17 cellular contexts compared by ENCODE assay signal in the genomic region with DNA sequence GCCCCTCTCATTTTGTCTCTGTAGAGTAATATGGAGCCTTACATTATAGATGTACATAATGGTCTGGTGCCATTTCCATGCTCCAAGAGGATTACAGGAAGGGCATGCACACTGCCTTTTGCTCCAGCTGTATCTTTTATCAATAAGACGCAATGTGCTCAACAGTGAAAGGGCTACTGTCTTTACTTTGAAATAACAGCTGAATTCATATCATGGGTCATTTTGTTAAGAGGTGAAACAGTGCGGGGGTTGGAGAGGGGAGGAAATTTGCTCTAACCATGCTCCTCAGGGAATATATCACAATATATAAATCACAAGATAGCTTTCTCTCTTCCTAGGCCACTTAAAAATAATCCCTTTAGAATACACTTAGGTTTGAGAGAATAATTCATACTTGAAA.
"Had no signal": no experiment of that assay in that cellular context is flagged by ENCODE, and none has a peak within 500 bp of the region (broad histone marks: within the 10 kb centered on the region; RNA-seq: fewer than 3 reads in every experiment).

No MANE protein-coding gene starts in this region.

- H3K27me3 ChIP-seq: brain microvascular endothelial cell, esophagus squamous epithelium had no signal

- H3K9ac ChIP-seq: parathyroid adenoma had no signal

- DNase-seq: activated CD4-positive, alpha-beta T cell treated with anti-CD3 and anti-CD28 coated beads for 1 hour; activated CD4-positive, alpha-beta T cell treated with anti-CD3 and anti-CD28 coated beads, Interleukin-2, amount 50 U/mL, for 4 hours; activated naive CD4-positive, alpha-beta T cell treated with Interleukin-2 at 50 U/mL for 16 hours; anterior cingulate cortex; brain microvascular endothelial cell; cortex of kidney; effector CD4-positive, alpha-beta T cell; esophagus squamous epithelium; hippocampal formation; mammary epithelial cell; naive B cell; stimulated activated CD4-positive, alpha-beta T cell treated with anti-CD3 and anti-CD28 coated beads, Interleukin-1b, Interleukin-23, amount 100 ng/mL, for 48 hours; stimulated activated naive CD8-positive, alpha-beta T cell treated with anti-CD3 and anti-CD28 coated beads, Interleukin-15, amount 100 ng/mL, for 72 hours had no signal

- ATAC-seq: activated T-helper 17 cell treated with anti-CD3 and anti-CD28 coated beads, Interleukin-2, amount 50 U/mL, for 72 hours; left lobe of liver; stimulated activated naive CD8-positive, alpha-beta T cell treated with anti-CD3 and anti-CD28 coated beads, Interleukin-15, amount 100 ng/mL, for 72 hours had no signal

- H3K4me3 Mint-ChIP-seq: activated T-helper 17 cell treated with anti-CD3 and anti-CD28 coated beads, Interleukin-2, amount 50 U/mL, for 72 hours; naive B cell; stimulated activated naive CD8-positive, alpha-beta T cell treated with anti-CD3 and anti-CD28 coated beads, Interleukin-15, amount 100 ng/mL, for 72 hours; type B pancreatic cell had no signal

- H3K27me3 Mint-ChIP-seq: activated T-helper 17 cell treated with anti-CD3 and anti-CD28 coated beads, Interleukin-2, amount 50 U/mL, for 72 hours; naive B cell; stimulated activated naive CD8-positive, alpha-beta T cell treated with anti-CD3 and anti-CD28 coated beads, Interleukin-15, amount 100 ng/mL, for 72 hours; type B pancreatic cell had no signal

- H3K9me3 ChIP-seq: esophagus squamous epithelium had no signal

- H3K4me1 ChIP-seq: esophagus squamous epithelium had no signal

- H3K36me3 ChIP-seq: brain microvascular endothelial cell, esophagus squamous epithelium had no signal

- H3K36me3 Mint-ChIP-seq: naive B cell, type B pancreatic cell had no signal

- H3K4me3 ChIP-seq: esophagus squamous epithelium had no signal

- H3K27ac ChIP-seq: brain microvascular endothelial cell, esophagus squamous epithelium, parathyroid adenoma had no signal

- H3K27ac Mint-ChIP-seq: activated T-helper 17 cell treated with anti-CD3 and anti-CD28 coated beads, Interleukin-2, amount 50 U/mL, for 72 hours; stimulated activated naive CD8-positive, alpha-beta T cell treated with anti-CD3 and anti-CD28 coated beads, Interleukin-15, amount 100 ng/mL, for 72 hours; type B pancreatic cell had no signal

- H3K9me3 Mint-ChIP-seq: activated T-helper 17 cell treated with anti-CD3 and anti-CD28 coated beads, Interleukin-2, amount 50 U/mL, for 72 hours; stimulated activated naive CD8-positive, alpha-beta T cell treated with anti-CD3 and anti-CD28 coated beads, Interleukin-15, amount 100 ng/mL, for 72 hours; type B pancreatic cell had no signal
